Comparison of ENCODE assay signal across 1 cellular context in genomic region chr19:18677156-18677555, GRCh38.
TF ChIP-seq lines count a peak whose summit lies in the region.

No MANE protein-coding gene starts in this region.

TF ChIP-seq in HCT116, 20 proteins besides CTCF, POLR2A, EP300 and RAD21:
- TF ChIP-seq, protein P1, sequence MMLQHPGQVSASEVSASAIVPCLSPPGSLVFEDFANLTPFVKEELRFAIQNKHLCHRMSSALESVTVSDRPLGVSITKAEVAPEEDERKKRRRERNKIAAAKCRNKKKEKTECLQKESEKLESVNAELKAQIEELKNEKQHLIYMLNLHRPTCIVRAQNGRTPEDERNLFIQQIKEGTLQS (IDR thresholded peaks at IDR 0.05) = no peak
- TF ChIP-seq, protein P2, sequence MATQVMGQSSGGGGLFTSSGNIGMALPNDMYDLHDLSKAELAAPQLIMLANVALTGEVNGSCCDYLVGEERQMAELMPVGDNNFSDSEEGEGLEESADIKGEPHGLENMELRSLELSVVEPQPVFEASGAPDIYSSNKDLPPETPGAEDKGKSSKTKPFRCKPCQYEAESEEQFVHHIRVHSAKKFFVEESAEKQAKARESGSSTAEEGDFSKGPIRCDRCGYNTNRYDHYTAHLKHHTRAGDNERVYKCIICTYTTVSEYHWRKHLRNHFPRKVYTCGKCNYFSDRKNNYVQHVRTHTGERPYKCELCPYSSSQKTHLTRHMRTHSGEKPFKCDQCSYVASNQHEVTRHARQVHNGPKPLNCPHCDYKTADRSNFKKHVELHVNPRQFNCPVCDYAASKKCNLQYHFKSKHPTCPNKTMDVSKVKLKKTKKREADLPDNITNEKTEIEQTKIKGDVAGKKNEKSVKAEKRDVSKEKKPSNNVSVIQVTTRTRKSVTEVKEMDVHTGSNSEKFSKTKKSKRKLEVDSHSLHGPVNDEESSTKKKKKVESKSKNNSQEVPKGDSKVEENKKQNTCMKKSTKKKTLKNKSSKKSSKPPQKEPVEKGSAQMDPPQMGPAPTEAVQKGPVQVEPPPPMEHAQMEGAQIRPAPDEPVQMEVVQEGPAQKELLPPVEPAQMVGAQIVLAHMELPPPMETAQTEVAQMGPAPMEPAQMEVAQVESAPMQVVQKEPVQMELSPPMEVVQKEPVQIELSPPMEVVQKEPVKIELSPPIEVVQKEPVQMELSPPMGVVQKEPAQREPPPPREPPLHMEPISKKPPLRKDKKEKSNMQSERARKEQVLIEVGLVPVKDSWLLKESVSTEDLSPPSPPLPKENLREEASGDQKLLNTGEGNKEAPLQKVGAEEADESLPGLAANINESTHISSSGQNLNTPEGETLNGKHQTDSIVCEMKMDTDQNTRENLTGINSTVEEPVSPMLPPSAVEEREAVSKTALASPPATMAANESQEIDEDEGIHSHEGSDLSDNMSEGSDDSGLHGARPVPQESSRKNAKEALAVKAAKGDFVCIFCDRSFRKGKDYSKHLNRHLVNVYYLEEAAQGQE (IDR thresholded peaks at IDR 0.05; ENCODE audit: low read depth) = no peak
- TF ChIP-seq ZBTB33 (IDR thresholded peaks at IDR 0.05; ENCODE audit: extremely low read depth, insufficient replicate concordance, low read length) = no peak
- no peak for TF ChIP-seq EGR1 (IDR thresholded peaks at IDR 0.05; ENCODE audit: low read depth)
- no peak for TF ChIP-seq YY1 (IDR thresholded peaks at IDR 0.05; ENCODE audit: extremely low read depth, insufficient replicate concordance, low read depth, low read length)
- TF ChIP-seq FOSL1 (IDR thresholded peaks at IDR 0.05; ENCODE audit: low read depth) = no peak
- TF ChIP-seq SIN3A (IDR thresholded peaks at IDR 0.05; ENCODE audit: low read depth) = no peak
- no peak for TF ChIP-seq CBX3 (IDR thresholded peaks at IDR 0.05; ENCODE audit: low read depth)
- TF ChIP-seq ELF1 (IDR thresholded peaks at IDR 0.05; ENCODE audit: borderline replicate concordance, low read depth) = no peak
- TF ChIP-seq JUND (IDR thresholded peaks at IDR 0.05) = no peak
- no peak for TF ChIP-seq EZH2phosphoT487 (IDR thresholded peaks at IDR 0.05; ENCODE audit: borderline replicate concordance)
- no peak for TF ChIP-seq SP1 (IDR thresholded peaks at IDR 0.05; ENCODE audit: low read depth)
- TF ChIP-seq SRF (IDR thresholded peaks at IDR 0.05; ENCODE audit: low read depth) = no peak
- no peak for TF ChIP-seq TCF7L2 (IDR thresholded peaks at IDR 0.05; ENCODE audit: borderline replicate concordance, extremely low read depth, insufficient read depth, insufficient read length)
